In genomic region chr1:94676686-94677085, GRCh38 we compare ENCODE assay signal across 24 cellular contexts.
DNase-seq lines count a peak whose midpoint lies in the region; ATAC-seq and TF ChIP-seq lines count a peak whose summit lies in the region.
"Had no signal": no experiment of that assay in that cellular context is flagged by ENCODE, and none has a peak within 500 bp of the region (broad histone marks: within the 10 kb centered on the region; RNA-seq: fewer than 3 reads in every experiment).

No MANE protein-coding gene starts in this region.

- no peak overlapping the region for H3K27ac ChIP-seq in parathyroid adenoma
- H3K27ac ChIP-seq: GM23248, left lung had no signal

- intact Hi-C loops in CD14-positive monocyte (cut with micrococcal nuclease): loop anchor here in 1 of 2 donors (10.0 kb wide), 1 partner anchor 68 kb away; no protein-coding TSS in a partner anchor

- H3K79me2 ChIP-seq in parathyroid adenoma: no peaks in the 10 kb centered on the region

- TF ChIP-seq CTCF in parathyroid adenoma (IDR thresholded peaks at IDR 0.05): no peak
- no peak for TF ChIP-seq CTCF in CD14-positive monocyte (IDR thresholded peaks at IDR 0.05)

- H3K9me3 ChIP-seq in parathyroid adenoma (ENCODE audit: control insufficient read depth, low read length): no peaks in the 10 kb centered on the region
- H3K9me3 ChIP-seq: left lung, testis had no signal

- no peak overlapping the region for H3K4me3 Mint-ChIP-seq in CD14-positive monocyte
- H3K4me3 Mint-ChIP-seq: activated CD8-positive, alpha-beta memory T cell treated with anti-CD3 and anti-CD28 coated beads, Interleukin-2, amount 10 ng/mL, durations not matched to agents 7 days and 5 days; CD4-positive, CD25-positive, alpha-beta regulatory T cell; effector memory CD8-positive, alpha-beta T cell; T-cell had no signal

- ATAC-seq in esophagus mucosa (peak; percentile 83), HG02973 (IDR thresholded peaks at IDR 0.05; ENCODE audit: unreplicated experiment) (no peak), GM21390 (IDR thresholded peaks at IDR 0.05; ENCODE audit: unreplicated experiment) (no peak)
- ATAC-seq: activated CD8-positive, alpha-beta memory T cell treated with anti-CD3 and anti-CD28 coated beads, Interleukin-2, amount 10 ng/mL, durations not matched to agents 7 days and 5 days; effector memory CD8-positive, alpha-beta T cell; GM12878; K562; left lung; sciatic nerve; T-cell had no signal

- peak overlapping the region; percentile 66 for H2AFZ ChIP-seq in parathyroid adenoma
- H2AFZ ChIP-seq: GM23248 had no signal

- H3K4me2 ChIP-seq in parathyroid adenoma (ENCODE audit: low read length): no peak overlapping the region

- no peaks in the 10 kb centered on the region for H3K36me3 ChIP-seq in parathyroid adenoma (ENCODE audit: control insufficient read depth, insufficient read depth, low read length)
- H3K36me3 ChIP-seq: left lung had no signal

- peaks cover 0 to 4% (median 0%) of the 10 kb centered on the region in 7 donors for H3K9me3 Mint-ChIP-seq in CD14-positive monocyte
- H3K9me3 Mint-ChIP-seq: effector memory CD8-positive, alpha-beta T cell; T-cell had no signal

- no peaks in the 10 kb centered on the region for H3K27me3 ChIP-seq in parathyroid adenoma (ENCODE audit: control insufficient read depth, insufficient read depth, low read length)
- H3K27me3 ChIP-seq: left lung, testis had no signal

- no peak overlapping the region for H3K9ac ChIP-seq in parathyroid adenoma
- H3K9ac ChIP-seq: GM23248 had no signal

- peak overlapping the region in 1 of 7 donors; percentile 3 for H3K27ac Mint-ChIP-seq in CD14-positive monocyte
- H3K27ac Mint-ChIP-seq: activated CD8-positive, alpha-beta memory T cell treated with anti-CD3 and anti-CD28 coated beads, Interleukin-2, amount 10 ng/mL, durations not matched to agents 7 days and 5 days; CD4-positive, CD25-positive, alpha-beta regulatory T cell; effector memory CD8-positive, alpha-beta T cell; T-cell had no signal

- peaks cover 0 to 5% (median 4%) of the 10 kb centered on the region in 3 donors for H3K27me3 Mint-ChIP-seq in CD14-positive monocyte (ENCODE audit: low read depth in 3 of 3)

- DNase-seq in COLO668 (lab: John Stamatoyannopoulos, UW; ENCODE audit: unreplicated experiment) (peak; percentile 54), NCI-H2029 (lab: John Stamatoyannopoulos, UW) (peak; percentile 52), CD14-positive monocyte (ENCODE audit: low spot score) (no peak)
- DNase-seq: activated CD4-positive, alpha-beta T cell treated with anti-CD3 and anti-CD28 coated beads for 4 hours; activated CD8-positive, alpha-beta memory T cell treated with anti-CD3 and anti-CD28 coated beads, Interleukin-2, amount 10 ng/mL, durations not matched to agents 7 days and 5 days; CD4-positive, CD25-positive, alpha-beta regulatory T cell; DMS 273 treated with DMSO at 0.1 percent for 48 hours; effector memory CD8-positive, alpha-beta T cell; GM23248; left lung; MM.1S; NCI-H1436; NCI-H524; occipital lobe; SHP77 treated with DMSO at 0.1 percent for 48 hours; T-cell; testis had no signal

- no peak overlapping the region for H3K4me3 ChIP-seq in parathyroid adenoma (ENCODE audit: low read depth, low read length)
- H3K4me3 ChIP-seq: GM12878, GM23248, K562, left lung had no signal

- no peaks in the 10 kb centered on the region for H3K36me3 Mint-ChIP-seq in CD14-positive monocyte
- H3K36me3 Mint-ChIP-seq: activated CD8-positive, alpha-beta memory T cell treated with anti-CD3 and anti-CD28 coated beads, Interleukin-2, amount 10 ng/mL, durations not matched to agents 7 days and 5 days; CD4-positive, CD25-positive, alpha-beta regulatory T cell; T-cell had no signal

- peaks cover 2% of the 10 kb centered on the region for H3K4me1 ChIP-seq in parathyroid adenoma
- H3K4me1 ChIP-seq: left lung had no signal

- H3K4me1 Mint-ChIP-seq in CD14-positive monocyte: peaks cover 21% of the 10 kb centered on the region
- H3K4me1 Mint-ChIP-seq: activated CD8-positive, alpha-beta memory T cell treated with anti-CD3 and anti-CD28 coated beads, Interleukin-2, amount 10 ng/mL, durations not matched to agents 7 days and 5 days; CD4-positive, CD25-positive, alpha-beta regulatory T cell; T-cell had no signal
